In the genomic region with DNA sequence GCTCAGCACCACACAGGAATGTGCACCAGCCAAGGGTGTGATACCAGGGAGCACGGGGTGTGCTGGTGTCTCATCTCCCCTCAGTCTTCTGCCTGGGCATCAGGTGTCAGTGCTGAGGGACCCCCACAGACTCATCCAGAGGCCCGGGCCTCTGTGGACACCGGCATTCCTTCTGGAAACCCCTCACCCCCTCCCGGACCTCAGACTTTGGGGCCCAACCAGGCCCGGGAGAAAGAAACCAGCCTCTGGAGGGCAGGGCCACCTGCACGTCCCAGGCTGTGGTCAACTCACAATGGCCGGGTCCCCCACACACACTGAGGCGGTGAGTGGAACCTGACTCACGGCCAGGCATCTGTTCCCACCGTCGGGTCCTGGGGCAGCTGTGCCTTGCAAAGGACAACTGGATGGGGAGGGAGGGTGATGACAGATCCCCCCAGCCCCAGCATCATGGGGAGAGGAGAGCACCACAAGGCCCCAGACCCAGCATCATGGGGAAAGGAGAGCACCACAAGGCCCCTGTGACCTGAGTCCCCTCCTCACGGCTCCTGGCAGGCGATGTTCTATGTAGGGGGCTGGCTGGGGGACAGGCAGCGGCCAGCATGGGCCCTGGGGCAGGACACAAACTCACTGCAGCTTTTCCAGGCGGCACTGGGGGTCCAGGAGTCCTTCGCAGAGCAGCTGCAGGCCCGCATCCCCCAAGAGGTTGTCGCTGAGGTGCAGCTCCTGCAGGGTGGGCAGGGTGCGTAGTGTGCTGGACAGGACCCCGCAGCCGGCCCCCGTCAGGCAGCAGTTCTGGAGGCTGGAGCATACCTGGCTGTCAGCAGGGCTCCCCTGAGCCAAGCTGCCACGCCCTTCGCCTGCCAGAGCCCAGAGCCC, we compare ENCODE assay signal across 29 cellular contexts. TPM values are rescaled to one million over a fixed set of nuclear protein-coding genes. Genes with fewer than 3 reads are reported as not detected.
DNase-seq lines count a peak whose midpoint lies in the region; ATAC-seq, FAIRE-seq and TF ChIP-seq lines count a peak whose summit lies in the region.
"Had no signal": no experiment of that assay in that cellular context is flagged by ENCODE, and none has a peak within 500 bp of the region (broad histone marks: within the 10 kb centered on the region; RNA-seq: fewer than 3 reads in every experiment).

No MANE protein-coding gene starts in this region.

- TF ChIP-seq RAD21 in K562 (CRISPR knock-in tag; conservative IDR thresholded peaks at IDR 0.05 in 1 of 2, IDR thresholded peaks at IDR 0.05 in 1 of 2) = no peak

- DNase-seq in heart left ventricle (peak in 1 of 5 donors; percentile 18), Right ventricle myocardium inferior (ENCODE audit: missing footprints) (no peak), K562 (ENCODE audit: extremely low read depth in 1 of 4, low spot score in 3 of 4) (no peak), substantia nigra (lab: John Stamatoyannopoulos, UW) (no peak), RCC 7860 (ENCODE audit: low spot score) (no peak)
- DNase-seq in activated CD8-positive, alpha-beta memory T cell treated with anti-CD3 and anti-CD28 coated beads, Interleukin-2, amount 50 U/mL, for 48 hours = no peak
- DNase-seq: 8988T; activated CD4-positive, alpha-beta T cell treated with anti-CD3 and anti-CD28 coated beads, Interleukin-2, amount 50 U/mL, for 48 hours; activated CD4-positive, CD25-positive, alpha-beta regulatory T cell treated with anti-CD3 and anti-CD28 coated beads, Interleukin-2, amount 50 U/mL, for 72 hours; activated naive CD4-positive, alpha-beta T cell; body of pancreas; effector CD4-positive, alpha-beta T cell; GOT3; midbrain; naive thymus-derived CD4-positive, alpha-beta T cell; NCI-H2029 treated with DMSO at 0.1 percent for 48 hours; NCI-H2227 treated with DMSO at 0.1 percent for 48 hours; NCI-H526 treated with DMSO at 0.1 percent for 48 hours; NK-92 treated with Interleukin-12 subunit alpha and Interleukin-12 subunit beta, amount 100 ng/mL, for 24 hours; PC-3; SHP77; stimulated activated CD4-positive, alpha-beta T cell treated with anti-CD3 and anti-CD28 coated beads, Interleukin-1b, Interleukin-23, amount 100 ng/mL, for 48 hours; stimulated activated naive CD8-positive, alpha-beta T cell treated with anti-CD3 and anti-CD28 coated beads, Interleukin-15, Interleukin-2, amounts not matched to agents 100 U/mL and 50 U/mL, for 24 hours had no signal

- H3K9ac ChIP-seq in K562 (ENCODE audit: insufficient read depth in 1 of 2, low read depth in 2 of 2, low read length in 2 of 2) = no peak overlapping the region

- peak overlapping the region in 8 of 12 donors; percentile 13 to 74 (median 58) for H3K27ac ChIP-seq in heart left ventricle
- H3K27ac ChIP-seq in K562 (ENCODE audit: extremely low read depth, low read depth, low read length) = no peak overlapping the region
- peak overlapping the region; percentile 62 for H3K27ac ChIP-seq in layer of hippocampus (ENCODE audit: low read depth, low read length)
- H3K27ac ChIP-seq in substantia nigra (ENCODE audit: low read depth, low read length, poor library complexity, severe bottlenecking) = peak overlapping the region; percentile 100
- H3K27ac ChIP-seq: body of pancreas, epithelial cell of prostate, thoracic aorta, uterus had no signal

- no peak for FAIRE-seq in K562 (lab: Jason Lieb, UNC)
- no peak for FAIRE-seq in RCC 7860 (lab: Jason Lieb, UNC)

- H3K9me3 ChIP-seq in heart left ventricle (no peaks in the 10 kb centered on the region), K562 (replicated peaks; ENCODE audit: control insufficient read depth, insufficient read depth, low read depth, low read length) (peaks cover 4% of the 10 kb centered on the region)
- H3K9me3 ChIP-seq: body of pancreas, thoracic aorta, uterus had no signal

- H2AFZ ChIP-seq in K562 (ENCODE audit: low read depth, low read length) = no peak overlapping the region

- peaks cover 40% of the 10 kb centered on the region for H3K79me2 ChIP-seq in K562 (ENCODE audit: control insufficient read depth, insufficient read depth, low read length)

- no peak for TF ChIP-seq EP300 in K562 (IDR thresholded peaks at IDR 0.05; ENCODE audit: low read length)

- H3K9me1 ChIP-seq in K562 (ENCODE audit: control insufficient read depth, insufficient read depth, low read length) = peaks cover 3% of the 10 kb centered on the region

- POLR2A ChIA-PET in K562 (lab: Yijun Ruan, JAX) = interaction anchor here (0.6 to 1.8 kb wide), 4 partner anchors 7 to 275 kb away, joined by 3 to 9 read pairs (median 3); a partner anchor contains a TSS

- H3K4me2 ChIP-seq in K562 (ENCODE audit: insufficient read depth, low read length) = no peak overlapping the region

- intact Hi-C loops in heart left ventricle (cut with DNase I) = loop anchor here in 5 of 10 donors (5.0 to 10.0 kb wide), 5 partner anchors 32 to 295 kb away; a partner anchor contains a TSS
- intact Hi-C loops in Right ventricle myocardium inferior (cut with DNase I) = loop anchor here (5.0 kb wide), 2 partner anchors 32 to 42 kb away; no protein-coding TSS in a partner anchor
- intact Hi-C loops in K562 (cut with micrococcal nuclease) = no loop called here

- in situ Hi-C loops in K562 (cut with MboI) = loop anchor here (5.0 kb wide), 1 partner anchor 47 kb away; a partner anchor contains a TSS

- WGBS in heart left ventricle, 4 donors = 81 to 91% (median 87%) methylated on average over 12 to 24 of the region's 24 CpGs
- 95% methylated on average over 18 of the region's 24 CpGs for WGBS in K562 (ENCODE audit: insufficient coverage, low coverage, missing lambda C conversion rate)

- ATAC-seq in heart left ventricle = no peak
- no peak for ATAC-seq in Right ventricle myocardium inferior
- ATAC-seq in K562 = no peak
- no peak for ATAC-seq in GM21576 (IDR thresholded peaks at IDR 0.05; ENCODE audit: unreplicated experiment)
- ATAC-seq: body of pancreas; naive thymus-derived CD4-positive, alpha-beta T cell; PC-3; stimulated activated naive CD8-positive, alpha-beta T cell treated with anti-CD3 and anti-CD28 coated beads, Interleukin-15, Interleukin-2, amounts not matched to agents 100 U/mL and 50 U/mL, for 24 hours had no signal

- H3K4me3 ChIP-seq in heart left ventricle (no peak overlapping the region), K562 (no peak overlapping the region)
- H3K4me3 ChIP-seq: body of pancreas, skin epidermis, thoracic aorta, uterus had no signal

- CTCF ChIA-PET in K562 (lab: Yijun Ruan, JAX; ENCODE audit: low intra/inter-chr PET ratio) = no interaction called here

- peaks cover 6 to 69% (median 34%) of the 10 kb centered on the region in 12 donors for H3K4me1 ChIP-seq in heart left ventricle
- peaks cover 11 to 78% of the 10 kb centered on the region in 2 experiments for H3K4me1 ChIP-seq in K562 (replicated peaks in 1 of 2; ENCODE audit: control insufficient read depth in 2 of 2, insufficient read depth in 2 of 2, low read length in 2 of 2)

- BruUV-seq in K562 (replicated peaks; lab: Mats Ljungman, UMichigan) = no TSS peak

- no peaks in the 10 kb centered on the region for H4K20me1 ChIP-seq in K562 (replicated peaks; ENCODE audit: control insufficient read depth, insufficient read depth, low read length)

- TF ChIP-seq CTCF in heart left ventricle (IDR thresholded peaks at IDR 0.05) (no peak), K562 (IDR thresholded peaks at IDR 0.05 in 2 of 3, conservative IDR thresholded peaks at IDR 0.05 in 1 of 3; ENCODE audit: insufficient read depth in 2 of 3, low read depth in 1 of 3, low read length in 3 of 3) (no peak)

- TF ChIP-seq POLR2A in heart left ventricle (IDR thresholded peaks at IDR 0.05) (no peak), K562 (conservative IDR thresholded peaks at IDR 0.05) (no peak)

- H3K36me3 ChIP-seq in heart left ventricle (peaks cover 0 to 76% (median 67%) of the 10 kb centered on the region in 9 donors), K562 (ENCODE audit: control insufficient read depth, insufficient read depth, low read length) (peaks cover 84% of the 10 kb centered on the region)
- H3K36me3 ChIP-seq: uterus had no signal

- no peaks in the 10 kb centered on the region for H3K27me3 ChIP-seq in heart left ventricle
- H3K27me3 ChIP-seq in K562 (ENCODE audit: control insufficient read depth in 2 of 2, insufficient read depth in 2 of 2, low read length in 2 of 2) = no peaks in the 10 kb centered on the region
- no peaks in the 10 kb centered on the region for H3K27me3 ChIP-seq in layer of hippocampus (ENCODE audit: control insufficient read depth, insufficient read depth, low read length)
- H3K27me3 ChIP-seq: body of pancreas, uterus had no signal

RNA-seq across cellular contexts. Expression of a gene that starts 7.6 kb away (rescaled TPM):
- total RNA-seq in heart left ventricle (100 to 1,000 TPM; 132 to 247 (median 158) TPM), Right ventricle myocardium inferior (190 TPM), K562 (2014; rRNA removed) (159 and 178 TPM in 2 replicates), K562 (2014; rRNA removed; fragmentation: Illumina TruSeq; extraction: Trizol) (12.9 and 20.3 TPM in 2 replicates), K562 (2015; rRNA removed; fragmentation: Illumina TruSeq; extraction: Trizol) (97.2 and 102 TPM in 2 replicates), K562 (2021) (160 and 164 TPM in 2 replicates)
- polyA plus RNA-seq in heart left ventricle (100 to 1,000 TPM in 1 of 2 donors, 10 to 100 TPM in 1; 58.2 to 207 TPM), K562 (2011; rRNA removed) (38.5 and 71.1 TPM in 2 replicates), K562 (2014; fragmentation: Illumina TruSeq; extraction: Trizol) (44.3 and 107 TPM in 2 replicates), K562 (2014; fragmentation: Nextera tagmentation; extraction: Ambion mirVana) (10 to 100 TPM in 1 of 2 experiments, 1 to 10 TPM in 1; 2.5 to 11.8 TPM), K562 (2014; rRNA removed) (104 and 114 TPM in 2 replicates)
- 70.8 and 222 TPM in 2 replicates for total RNA-seq in K562 (2011; cell fraction: chromatin; rRNA removed; ENCODE audit: low replicate concordance)
- 197 and 200 TPM in 2 replicates for total RNA-seq in K562 (2011; cell fraction: nucleolus; rRNA removed)
- 94.3 and 102 TPM in 2 replicates for total RNA-seq in K562 (2011; cell fraction: nucleoplasm; rRNA removed)
- 53.4 and 159 TPM in 2 replicates for polyA plus RNA-seq in K562 (2011; cell fraction: cytosol; rRNA removed)
- 178 and 263 TPM in 2 replicates for polyA plus RNA-seq in K562 (2011; cell fraction: nucleus; rRNA removed)
- polyA plus RNA-seq in K562 (2012) = 144 and 249 TPM in 2 replicates
- polyA minus RNA-seq in K562 (2011; rRNA and poly(A)+ RNA removed) = 18.1 and 34.7 TPM in 2 replicates
- 72.0 and 82.7 TPM in 2 replicates for polyA minus RNA-seq in K562 (2011; cell fraction: cytosol; rRNA and poly(A)+ RNA removed)
- polyA minus RNA-seq in K562 (2011; cell fraction: nucleus; rRNA and poly(A)+ RNA removed) = 72.2 and 76.6 TPM in 2 replicates

RNA-seq across cellular contexts. Expression of a gene that starts 35.9 kb away (rescaled TPM):
- total RNA-seq in heart left ventricle (10 to 100 TPM; 44.0 to 65.4 (median 55.6) TPM), Right ventricle myocardium inferior (57.5 TPM), K562 (2014; rRNA removed) (73.5 and 75.9 TPM in 2 replicates), K562 (2014; rRNA removed; fragmentation: Illumina TruSeq; extraction: Trizol) (11.3 and 16.8 TPM in 2 replicates), K562 (2015; rRNA removed; fragmentation: Illumina TruSeq; extraction: Trizol) (41.3 and 43.3 TPM in 2 replicates), K562 (2021) (64.9 and 68.5 TPM in 2 replicates)
- polyA plus RNA-seq in heart left ventricle (10 to 100 TPM; 83.3 to 99.3 TPM), K562 (2011; rRNA removed) (29.6 and 34.9 TPM in 2 replicates), K562 (2014; fragmentation: Illumina TruSeq; extraction: Trizol) (28.0 and 46.2 TPM in 2 replicates), K562 (2014; fragmentation: Nextera tagmentation; extraction: Ambion mirVana) (1 to 10 TPM; 2.8 to 5.8 TPM), K562 (2014; rRNA removed) (52.0 and 61.3 TPM in 2 replicates)
- 31.9 and 88.4 TPM in 2 replicates for total RNA-seq in K562 (2011; cell fraction: chromatin; rRNA removed; ENCODE audit: low replicate concordance)
- 70.2 and 80.9 TPM in 2 replicates for total RNA-seq in K562 (2011; cell fraction: nucleolus; rRNA removed)
- 37.3 and 47.9 TPM in 2 replicates for total RNA-seq in K562 (2011; cell fraction: nucleoplasm; rRNA removed)
- polyA plus RNA-seq in K562 (2011; cell fraction: cytosol; rRNA removed) = 39.3 and 69.6 TPM in 2 replicates
- 98.3 and 113 TPM in 2 replicates for polyA plus RNA-seq in K562 (2011; cell fraction: nucleus; rRNA removed)
- 47.4 and 91.9 TPM in 2 replicates for polyA plus RNA-seq in K562 (2012)
- polyA minus RNA-seq in K562 (2011; rRNA and poly(A)+ RNA removed) = 17.3 and 37.2 TPM in 2 replicates
- polyA minus RNA-seq in K562 (2011; cell fraction: cytosol; rRNA and poly(A)+ RNA removed) = 18.2 and 20.6 TPM in 2 replicates
- polyA minus RNA-seq in K562 (2011; cell fraction: nucleus; rRNA and poly(A)+ RNA removed) = 13.1 and 25.3 TPM in 2 replicates

RNA-seq across cellular contexts. Expression of a gene that starts 37.9 kb away (rescaled TPM):
- total RNA-seq in heart left ventricle (under 1 TPM in 7 of 9 donors, not detected in 2; 0.07 to 0.35 (median 0.20) TPM), Right ventricle myocardium inferior (0.16 TPM), K562 (2014; rRNA removed) (1.5 and 1.6 TPM in 2 replicates), K562 (2014; rRNA removed; fragmentation: Illumina TruSeq; extraction: Trizol) (0.13 and 0.22 TPM in 2 replicates), K562 (2015; rRNA removed; fragmentation: Illumina TruSeq; extraction: Trizol) (1.0 and 1.3 TPM in 2 replicates), K562 (2021) (3.4 and 4.5 TPM in 2 replicates)
- polyA plus RNA-seq in heart left ventricle (under 1 TPM; 0.19 to 0.30 TPM), K562 (2011; rRNA removed) (1.0 and 1.6 TPM in 2 replicates), K562 (2014; fragmentation: Illumina TruSeq; extraction: Trizol) (0.61 and 1.4 TPM in 2 replicates), K562 (2014; fragmentation: Nextera tagmentation; extraction: Ambion mirVana) (under 1 TPM in 1 of 2 experiments, not detected in 1; 0.03 TPM), K562 (2014; rRNA removed) (3.6 and 4.3 TPM in 2 replicates)
- total RNA-seq in K562 (2011; cell fraction: chromatin; rRNA removed; ENCODE audit: low replicate concordance) = 8.0 and 39.1 TPM in 2 replicates
- total RNA-seq in K562 (2011; cell fraction: nucleolus; rRNA removed) = 24.1 and 24.3 TPM in 2 replicates
- 9.9 and 12.5 TPM in 2 replicates for total RNA-seq in K562 (2011; cell fraction: nucleoplasm; rRNA removed)
- polyA plus RNA-seq in K562 (2011; cell fraction: cytosol; rRNA removed) = 0.84 and 3.6 TPM in 2 replicates
- polyA plus RNA-seq in K562 (2011; cell fraction: nucleus; rRNA removed) = 11.6 and 26.8 TPM in 2 replicates
- polyA plus RNA-seq in K562 (2012) = 3.3 and 10.8 TPM in 2 replicates
- polyA minus RNA-seq in K562 (2011; rRNA and poly(A)+ RNA removed) = 0.45 and 0.77 TPM in 2 replicates
- 0.86 and 1.1 TPM in 2 replicates for polyA minus RNA-seq in K562 (2011; cell fraction: cytosol; rRNA and poly(A)+ RNA removed)
- 3.6 and 4.6 TPM in 2 replicates for polyA minus RNA-seq in K562 (2011; cell fraction: nucleus; rRNA and poly(A)+ RNA removed)

RNA-seq across cellular contexts. Expression of a gene that starts 49.4 kb away (rescaled TPM):
- total RNA-seq in heart left ventricle (10 to 100 TPM; 20.3 to 43.0 (median 25.7) TPM), Right ventricle myocardium inferior (27.8 TPM), K562 (2014; rRNA removed) (42.4 and 61.4 TPM in 2 replicates), K562 (2014; rRNA removed; fragmentation: Illumina TruSeq; extraction: Trizol) (7.7 and 10.3 TPM in 2 replicates), K562 (2015; rRNA removed; fragmentation: Illumina TruSeq; extraction: Trizol) (17.2 and 19.2 TPM in 2 replicates), K562 (2021) (51.4 and 53.9 TPM in 2 replicates)
- polyA plus RNA-seq in heart left ventricle (10 to 100 TPM; 33.1 to 36.2 TPM), K562 (2011; rRNA removed) (22.4 and 36.2 TPM in 2 replicates), K562 (2014; fragmentation: Illumina TruSeq; extraction: Trizol) (16.9 and 25.2 TPM in 2 replicates), K562 (2014; fragmentation: Nextera tagmentation; extraction: Ambion mirVana) (1 to 10 TPM in 1 of 2 experiments, under 1 TPM in 1; 0.45 to 1.1 TPM), K562 (2014; rRNA removed) (36.8 and 38.3 TPM in 2 replicates)
- 105 and 295 TPM in 2 replicates for total RNA-seq in K562 (2011; cell fraction: chromatin; rRNA removed; ENCODE audit: low replicate concordance)
- total RNA-seq in K562 (2011; cell fraction: nucleolus; rRNA removed) = 221 and 222 TPM in 2 replicates
- total RNA-seq in K562 (2011; cell fraction: nucleoplasm; rRNA removed) = 123 and 136 TPM in 2 replicates
- 31.4 and 55.2 TPM in 2 replicates for polyA plus RNA-seq in K562 (2011; cell fraction: cytosol; rRNA removed)
- 204 and 221 TPM in 2 replicates for polyA plus RNA-seq in K562 (2011; cell fraction: nucleus; rRNA removed)
- polyA plus RNA-seq in K562 (2012) = 33.8 and 52.0 TPM in 2 replicates
- 21.0 and 25.3 TPM in 2 replicates for polyA minus RNA-seq in K562 (2011; rRNA and poly(A)+ RNA removed)
- 26.6 and 30.7 TPM in 2 replicates for polyA minus RNA-seq in K562 (2011; cell fraction: cytosol; rRNA and poly(A)+ RNA removed)
- 37.0 and 51.1 TPM in 2 replicates for polyA minus RNA-seq in K562 (2011; cell fraction: nucleus; rRNA and poly(A)+ RNA removed)

RNA-seq across cellular contexts. Expression of a gene that starts 57.6 kb away (rescaled TPM):
- 1 to 10 TPM in 2 of 9 donors, under 1 TPM in 1, not detected in 6; 0.21 to 3.1 (median 2.7) TPM for total RNA-seq in heart left ventricle
- polyA plus RNA-seq in heart left ventricle = under 1 TPM; 0.07 to 0.19 TPM
- 0.41 TPM for total RNA-seq in Right ventricle myocardium inferior
- total RNA-seq in K562 (2011; cell fraction: chromatin; rRNA removed; ENCODE audit: low replicate concordance) = 28.4 and 83.6 TPM in 2 replicates
- total RNA-seq in K562 (2011; cell fraction: nucleolus; rRNA removed) = 54.4 and 56.8 TPM in 2 replicates
- 33.9 and 40.5 TPM in 2 replicates for total RNA-seq in K562 (2011; cell fraction: nucleoplasm; rRNA removed)
- 4.9 and 5.1 TPM in 2 replicates for total RNA-seq in K562 (2014; rRNA removed)
- 1.0 and 1.1 TPM in 2 replicates for total RNA-seq in K562 (2014; rRNA removed; fragmentation: Illumina TruSeq; extraction: Trizol)
- total RNA-seq in K562 (2015; rRNA removed; fragmentation: Illumina TruSeq; extraction: Trizol) = 3.8 TPM in 2 replicates
- total RNA-seq in K562 (2021) = 9.3 and 14.5 TPM in 2 replicates
- polyA plus RNA-seq in K562 (2011; rRNA removed) = 5.4 and 19.1 TPM in 2 replicates
- 4.1 and 4.3 TPM in 2 replicates for polyA plus RNA-seq in K562 (2011; cell fraction: cytosol; rRNA removed)
- 179 and 200 TPM in 2 replicates for polyA plus RNA-seq in K562 (2011; cell fraction: nucleus; rRNA removed)
- polyA plus RNA-seq in K562 (2012) = 11.4 and 33.5 TPM in 2 replicates
- polyA plus RNA-seq in K562 (2014; fragmentation: Illumina TruSeq; extraction: Trizol) = 4.5 and 5.5 TPM in 2 replicates
- under 1 TPM; 0.20 to 0.27 TPM for polyA plus RNA-seq in K562 (2014; fragmentation: Nextera tagmentation; extraction: Ambion mirVana)
- 10.7 and 10.8 TPM in 2 replicates for polyA plus RNA-seq in K562 (2014; rRNA removed)
- polyA minus RNA-seq in K562 (2011; rRNA and poly(A)+ RNA removed) = 1.3 and 1.4 TPM in 2 replicates
- 2.9 and 3.2 TPM in 2 replicates for polyA minus RNA-seq in K562 (2011; cell fraction: cytosol; rRNA and poly(A)+ RNA removed)
- polyA minus RNA-seq in K562 (2011; cell fraction: nucleus; rRNA and poly(A)+ RNA removed) = 19.4 and 27.1 TPM in 2 replicates
